ENCODE assay signal across 26 cellular contexts in genomic region chr3:27108322-27108721, GRCh38.
"Had no signal": no experiment of that assay in that cellular context is flagged by ENCODE, and none has a peak within 500 bp of the region (broad histone marks: within the 10 kb centered on the region; RNA-seq: fewer than 3 reads in every experiment).

No MANE protein-coding gene starts in this region.

- H3K4me3 ChIP-seq: colonic mucosa, coronary artery, dorsolateral prefrontal cortex, esophagus muscularis mucosa, esophagus squamous epithelium, gastrocnemius medialis, gastroesophageal sphincter, heart left ventricle, heart right ventricle, hepatocyte had no signal

- H3K27me3 ChIP-seq: colonic mucosa, dorsolateral prefrontal cortex, esophagus muscularis mucosa, esophagus squamous epithelium, foreskin keratinocyte, gastrocnemius medialis, gastroesophageal sphincter, heart left ventricle, heart right ventricle, hepatocyte had no signal

- H3K4me1 ChIP-seq: colonic mucosa, esophagus muscularis mucosa, esophagus squamous epithelium, foreskin keratinocyte, gastrocnemius medialis, gastroesophageal sphincter, heart right ventricle had no signal

- H3K79me2 ChIP-seq: hepatocyte had no signal

- ATAC-seq: effector memory CD8-positive, alpha-beta T cell; esophagus mucosa; foreskin keratinocyte; gastrocnemius medialis; gastroesophageal sphincter; heart left ventricle; heart right ventricle had no signal

- H3K36me3 ChIP-seq: colonic mucosa, esophagus muscularis mucosa, esophagus squamous epithelium, gastrocnemius medialis, gastroesophageal sphincter, heart left ventricle, heart right ventricle had no signal

- H3K27ac Mint-ChIP-seq: dendritic cell treated with granulocyte-macrophage colony-stimulating factor and Interleukin-4, amounts not matched to agents 40 ng/mL and 50 ng/mL, for 4 days; effector memory CD8-positive, alpha-beta T cell; endodermal cell had no signal

- H3K4me2 ChIP-seq: hepatocyte had no signal

- H3K9me3 ChIP-seq: colonic mucosa, esophagus muscularis mucosa, esophagus squamous epithelium, gastrocnemius medialis, gastroesophageal sphincter, heart left ventricle, heart right ventricle had no signal

- DNase-seq: colonic mucosa; cortex of kidney; dermis blood vessel endothelial cell; dorsolateral prefrontal cortex; effector CD4-positive, alpha-beta T cell; effector CD8-positive, alpha-beta T cell; effector memory CD4-positive, alpha-beta T cell; effector memory CD8-positive, alpha-beta T cell; endodermal cell; erythroblast; esophagus squamous epithelium; foreskin fibroblast; foreskin keratinocyte; foreskin melanocyte; gastrocnemius medialis; glutamatergic neuron; head of caudate nucleus; heart left ventricle; heart right ventricle had no signal

- H3K9me3 Mint-ChIP-seq: dendritic cell treated with granulocyte-macrophage colony-stimulating factor and Interleukin-4, amounts not matched to agents 40 ng/mL and 50 ng/mL, for 4 days; effector memory CD8-positive, alpha-beta T cell; endodermal cell had no signal

- H2AFZ ChIP-seq: hepatocyte had no signal

- H3K27ac ChIP-seq: colonic mucosa, coronary artery, dorsolateral prefrontal cortex, epithelial cell of prostate, esophagus muscularis mucosa, esophagus squamous epithelium, foreskin keratinocyte, gastrocnemius medialis, gastroesophageal sphincter, heart left ventricle, heart right ventricle, hepatocyte had no signal

- H3K4me3 Mint-ChIP-seq: dendritic cell treated with granulocyte-macrophage colony-stimulating factor and Interleukin-4, amounts not matched to agents 40 ng/mL and 50 ng/mL, for 4 days; effector memory CD8-positive, alpha-beta T cell; endodermal cell had no signal
